30 cellular contexts compared by ENCODE assay signal in genomic region chr17:36829676-36830075, GRCh38.
"Had no signal": no experiment of that assay in that cellular context is flagged by ENCODE, and none has a peak within 500 bp of the region (broad histone marks: within the 10 kb centered on the region; RNA-seq: fewer than 3 reads in every experiment).

No MANE protein-coding gene starts in this region.

- H2AFZ ChIP-seq: parathyroid adenoma had no signal

- H3K4me3 ChIP-seq: left ventricle myocardium inferior, lung, mucosa of descending colon, psoas muscle, right atrium auricular region, skin epidermis, stomach, testis, thyroid gland, transverse colon, upper lobe of left lung, vagina had no signal

- DNase-seq: hypothalamus; immature natural killer cell; kidney; left ventricle myocardium inferior; midbrain; mucosa of descending colon; naive thymus-derived CD8-positive, alpha-beta T cell; occipital lobe; psoas muscle; stimulated activated CD4-positive, alpha-beta T cell treated with anti-CD3 and anti-CD28 coated beads, Interleukin-12 subunit alpha, Interleukin-12 subunit beta, amount 100 ng/mL, for 4 hours; stimulated activated CD4-positive, alpha-beta T cell treated with anti-CD3 and anti-CD28 coated beads, Interleukin-15, amount 100 ng/mL, for 24 hours; stimulated activated CD4-positive, alpha-beta T cell treated with anti-CD3 and anti-CD28 coated beads, Interleukin-2, amount 100 ng/mL, for 24 hours; stimulated activated CD4-positive, alpha-beta T cell treated with anti-CD3 and anti-CD28 coated beads, Interleukin-4, amount 100 ng/mL, for 1 hour; stimulated activated naive B cell treated with anti-CD40 and anti-IgM and Interleukin-4, amounts not matched to agents 10 μg/mL and 1 μg/mL and 100 μg/mL, for 72 hours; stimulated activated naive CD8-positive, alpha-beta T cell treated with anti-CD3 and anti-CD28 coated beads, Interleukin-15, Interleukin-2, amounts not matched to agents 100 U/mL and 50 U/mL, for 24 hours; stomach; testis; thyroid gland; transverse colon; upper lobe of left lung had no signal

- H3K9me3 ChIP-seq: mucosa of descending colon, neutrophil, psoas muscle, right atrium auricular region, stomach, testis, thyroid gland, transverse colon, upper lobe of left lung, vagina had no signal

- H3K27ac Mint-ChIP-seq: immature natural killer cell; memory B cell; naive thymus-derived CD8-positive, alpha-beta T cell; nephron; stimulated activated naive B cell treated with anti-CD40 and anti-IgM and Interleukin-4, amounts not matched to agents 10 μg/mL and 1 μg/mL and 100 μg/mL, for 72 hours had no signal

- H3K9me3 Mint-ChIP-seq: immature natural killer cell; memory B cell; naive thymus-derived CD8-positive, alpha-beta T cell; nephron; neural crest cell; stimulated activated naive B cell treated with anti-CD40 and anti-IgM and Interleukin-4, amounts not matched to agents 10 μg/mL and 1 μg/mL and 100 μg/mL, for 72 hours had no signal

- H3K4me1 ChIP-seq: left ventricle myocardium inferior, parathyroid adenoma, psoas muscle, right atrium auricular region, stomach, testis, thyroid gland, transverse colon, upper lobe of left lung, vagina had no signal

- H3K36me3 ChIP-seq: left ventricle myocardium inferior, neutrophil, right atrium auricular region, stomach, thyroid gland, transverse colon, upper lobe of left lung, vagina had no signal

- H3K36me3 Mint-ChIP-seq: immature natural killer cell; memory B cell; stimulated activated naive B cell treated with anti-CD40 and anti-IgM and Interleukin-4, amounts not matched to agents 10 μg/mL and 1 μg/mL and 100 μg/mL, for 72 hours had no signal

- H3K27ac ChIP-seq: left ventricle myocardium inferior, neutrophil, parathyroid adenoma, psoas muscle, right atrium auricular region, skin epidermis, stomach, testis, thyroid gland, transverse colon, upper lobe of left lung, vagina had no signal

- ATAC-seq: mucosa of descending colon; naive thymus-derived CD8-positive, alpha-beta T cell; psoas muscle; sciatic nerve; stimulated activated naive B cell treated with anti-CD40 and anti-IgM and Interleukin-4, amounts not matched to agents 10 μg/mL and 1 μg/mL and 100 μg/mL, for 72 hours; stimulated activated naive CD8-positive, alpha-beta T cell treated with anti-CD3 and anti-CD28 coated beads, Interleukin-15, Interleukin-2, amounts not matched to agents 100 U/mL and 50 U/mL, for 24 hours had no signal

- H3K27me3 ChIP-seq: testis, thyroid gland, vagina had no signal

- H3K4me3 Mint-ChIP-seq: immature natural killer cell; memory B cell; naive thymus-derived CD8-positive, alpha-beta T cell; nephron; neural crest cell; stimulated activated naive B cell treated with anti-CD40 and anti-IgM and Interleukin-4, amounts not matched to agents 10 μg/mL and 1 μg/mL and 100 μg/mL, for 72 hours had no signal

- H3K4me1 Mint-ChIP-seq: immature natural killer cell; memory B cell; naive thymus-derived CD8-positive, alpha-beta T cell; neural crest cell; stimulated activated naive B cell treated with anti-CD40 and anti-IgM and Interleukin-4, amounts not matched to agents 10 μg/mL and 1 μg/mL and 100 μg/mL, for 72 hours had no signal

- H3K9ac ChIP-seq: parathyroid adenoma had no signal
